In genomic region chr1:90839323-90839722, GRCh38 we compare ENCODE assay signal across 24 cellular contexts.
"Had no signal": no experiment of that assay in that cellular context is flagged by ENCODE, and none has a peak within 500 bp of the region (broad histone marks: within the 10 kb centered on the region; RNA-seq: fewer than 3 reads in every experiment).

No MANE protein-coding gene starts in this region.

- ATAC-seq: gastrocnemius medialis; heart right ventricle; left cardiac atrium; lower lobe of right lung; pancreas; stimulated activated effector memory CD8-positive, alpha-beta T cell treated with anti-CD3 and anti-CD28 coated beads, Interleukin-12 subunit alpha, Interleukin-12 subunit beta, amount 100 ng/mL, for 72 hours; upper lobe of right lung had no signal

- H3K27me3 ChIP-seq: right lobe of liver, testis had no signal

- H3K27ac ChIP-seq: coronary artery, epithelial cell of prostate, esophagus muscularis mucosa, gastrocnemius medialis, heart right ventricle, left ventricle myocardium inferior, lower lobe of right lung, pancreas, prostate gland, right lobe of liver, testis, tibial nerve, upper lobe of right lung, vagina had no signal

- H3K4me3 ChIP-seq: coronary artery, esophagus muscularis mucosa, gastrocnemius medialis, heart right ventricle, left ventricle myocardium inferior, lower lobe of right lung, pancreas, prostate gland, right lobe of liver, testis, tibial nerve, upper lobe of right lung, vagina had no signal

- DNase-seq: effector memory CD4-positive, alpha-beta T cell; gastrocnemius medialis; heart right ventricle; islet precursor cell; left cardiac atrium; left ventricle myocardium inferior; lower lobe of right lung; mesenchymal stem cell; naive B cell; occipital lobe; pancreas; right lobe of liver; stimulated activated CD4-positive, alpha-beta T cell treated with anti-CD3 and anti-CD28 coated beads, Interleukin-4, amount 100 ng/mL, for 1 hour; stimulated activated CD8-positive, alpha-beta memory T cell treated with anti-CD3 and anti-CD28 coated beads, Interleukin-4, amount 100 ng/mL, for 48 hours; testis; upper lobe of right lung had no signal

- H3K36me3 ChIP-seq: esophagus muscularis mucosa, gastrocnemius medialis, heart right ventricle, left ventricle myocardium inferior, lower lobe of right lung, pancreas, prostate gland, right lobe of liver, tibial nerve, upper lobe of right lung, vagina had no signal

- H3K4me1 ChIP-seq: right lobe of liver had no signal

- FAIRE-seq: endometrium, pancreas had no signal

- H3K9me3 ChIP-seq: esophagus muscularis mucosa, gastrocnemius medialis, heart right ventricle, left ventricle myocardium inferior, lower lobe of right lung, pancreas, prostate gland, right lobe of liver, testis, tibial nerve, upper lobe of right lung, vagina had no signal
